Comparison of ENCODE assay signal across 9 cellular contexts in the genomic region with DNA sequence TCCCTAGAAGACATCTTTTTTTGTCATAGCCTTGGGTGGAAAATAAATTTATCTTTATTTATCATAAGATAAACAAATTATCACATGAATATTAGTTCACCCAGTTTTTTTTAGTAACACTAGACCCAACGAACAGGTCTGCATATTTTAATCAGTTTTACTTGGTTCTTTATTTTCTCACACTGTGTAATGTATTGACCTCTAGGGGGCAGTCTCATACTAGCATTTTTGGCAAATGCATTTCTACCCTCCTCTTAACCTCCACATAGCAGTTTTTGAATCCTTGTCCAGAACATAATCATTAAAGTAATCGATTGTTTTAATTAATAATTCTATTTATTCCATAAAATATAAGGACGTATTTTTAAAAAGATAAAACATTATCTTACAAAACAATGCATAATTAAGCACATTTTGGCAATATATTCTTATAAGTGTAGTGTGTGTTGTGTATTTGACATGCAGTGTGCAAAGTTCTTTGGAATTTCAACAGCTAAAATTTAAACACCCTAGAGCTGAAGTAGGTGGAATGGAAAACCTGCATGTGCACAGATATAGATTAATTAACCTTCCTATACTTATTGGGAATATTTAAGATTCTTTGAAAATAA. TPM values are rescaled to one million over a fixed set of nuclear protein-coding genes. Genes with fewer than 3 reads are reported as not detected.
DNase-seq lines count a peak whose midpoint lies in the region; ATAC-seq and TF ChIP-seq lines count a peak whose summit lies in the region.
"Had no signal": no experiment of that assay in that cellular context is flagged by ENCODE, and none has a peak within 500 bp of the region (broad histone marks: within the 10 kb centered on the region; RNA-seq: fewer than 3 reads in every experiment).

No MANE protein-coding gene starts in this region.

- H3K4me1 ChIP-seq in left ventricle myocardium inferior = no peaks in the 10 kb centered on the region

- TF ChIP-seq CTCF in AG09309 (IDR thresholded peaks at IDR 0.05; ENCODE audit: control insufficient read depth, insufficient read depth, low read depth, low read length, missing control alignments) (peak; percentile 60), WERI-Rb-1 (IDR thresholded peaks at IDR 0.05; ENCODE audit: low read depth, low read length) (peak; percentile 25; the same call in 1 of the 2 replicates), left ventricle myocardium inferior (IDR thresholded peaks at IDR 0.05; ENCODE audit: borderline replicate concordance) (peak; percentile 85)

- no peaks in the 10 kb centered on the region for H3K9me3 ChIP-seq in WERI-Rb-1 (ENCODE audit: severe bottlenecking)
- H3K9me3 ChIP-seq in left ventricle myocardium inferior (replicated peaks) = no peaks in the 10 kb centered on the region

- H3K36me3 Mint-ChIP-seq in naive thymus-derived CD8-positive, alpha-beta T cell = no peaks in the 10 kb centered on the region

- peaks cover 0 to 10% (median 0%) of the 10 kb centered on the region in 5 donors for H3K27me3 Mint-ChIP-seq in naive thymus-derived CD8-positive, alpha-beta T cell

- POLR2A ChIA-PET in naive thymus-derived CD8-positive, alpha-beta T cell (lab: Charles Lee) = no interaction called here

- no peaks in the 10 kb centered on the region for H3K9me3 Mint-ChIP-seq in naive thymus-derived CD8-positive, alpha-beta T cell

- H3K27ac Mint-ChIP-seq in naive thymus-derived CD8-positive, alpha-beta T cell = no peak overlapping the region

- no peaks in the 10 kb centered on the region for H3K4me1 Mint-ChIP-seq in naive thymus-derived CD8-positive, alpha-beta T cell

- H3K36me3 ChIP-seq in WERI-Rb-1 (no peaks in the 10 kb centered on the region), left ventricle myocardium inferior (no peaks in the 10 kb centered on the region)

- H3K4me3 ChIP-seq in AG09309 (ENCODE audit: control insufficient read depth, low read depth, low read length) = no peak overlapping the region
- H3K4me3 ChIP-seq in WERI-Rb-1 (ENCODE audit: low read depth, low read length) = no peak overlapping the region
- H3K4me3 ChIP-seq in left ventricle myocardium inferior = no peak overlapping the region

- H3K27ac ChIP-seq in WERI-Rb-1 = no peak overlapping the region
- no peak overlapping the region for H3K27ac ChIP-seq in left ventricle myocardium inferior (replicated peaks)
- H3K27ac ChIP-seq: epithelial cell of prostate had no signal

- ATAC-seq in GM18861 (IDR thresholded peaks at IDR 0.05; ENCODE audit: unreplicated experiment) = peak; percentile 73
- ATAC-seq in HG03066 (IDR thresholded peaks at IDR 0.05; ENCODE audit: low read depth, unreplicated experiment) = peak; percentile 77
- ATAC-seq in naive thymus-derived CD8-positive, alpha-beta T cell = no peak

- no peaks in the 10 kb centered on the region for H3K27me3 ChIP-seq in WERI-Rb-1 (ENCODE audit: insufficient read depth, low read depth, severe bottlenecking)
- no peaks in the 10 kb centered on the region for H3K27me3 ChIP-seq in left ventricle myocardium inferior (ENCODE audit: low read depth)

- no peak overlapping the region for H3K4me3 Mint-ChIP-seq in naive thymus-derived CD8-positive, alpha-beta T cell

- DNase-seq in AG09309 (ENCODE audit: low read depth) = peak; percentile 23
- peak; percentile 61 for DNase-seq in NCI-H2107 (lab: John Stamatoyannopoulos, UW)
- no peak for DNase-seq in WERI-Rb-1
- DNase-seq in left ventricle myocardium inferior = no peak
- DNase-seq in smooth muscle cell of the brain vasculature (ENCODE audit: low read depth, low spot score) = peak; percentile 32
- DNase-seq in naive thymus-derived CD8-positive, alpha-beta T cell = no peak

- intact Hi-C loops in left ventricle myocardium inferior (cut with micrococcal nuclease) = loop anchor here (10.0 kb wide), 2 partner anchors 182 to 352 kb away; no protein-coding TSS in a partner anchor

RNA-seq across cellular contexts. Expression of a gene that starts 31.6 kb away (rescaled TPM):
- total RNA-seq in left ventricle myocardium inferior = 0.27 TPM
- not detected for total RNA-seq in naive thymus-derived CD8-positive, alpha-beta T cell
- polyA plus RNA-seq in naive thymus-derived CD8-positive, alpha-beta T cell = not detected

Comparison
In these comparisons a context has a peak if more than half of its experiments do, and no peak if none do; other contexts are left out.
1. DNase-seq: peak in AG09309 (single experiment), NCI-H2107 (single experiment) and smooth muscle cell of the brain vasculature (single experiment); none in WERI-Rb-1 (single experiment), left ventricle myocardium inferior (single experiment) and naive thymus-derived CD8-positive, alpha-beta T cell (0 of 10).
2. CTCF ChIP-seq: peak in every context shown above with its lines; median percentile 85 in left ventricle myocardium inferior; 60 in AG09309; 25 in WERI-Rb-1.
3. ATAC-seq: peak in GM18861 (single experiment) and HG03066 (single experiment); none in naive thymus-derived CD8-positive, alpha-beta T cell (0 of 2).